In the genomic region with DNA sequence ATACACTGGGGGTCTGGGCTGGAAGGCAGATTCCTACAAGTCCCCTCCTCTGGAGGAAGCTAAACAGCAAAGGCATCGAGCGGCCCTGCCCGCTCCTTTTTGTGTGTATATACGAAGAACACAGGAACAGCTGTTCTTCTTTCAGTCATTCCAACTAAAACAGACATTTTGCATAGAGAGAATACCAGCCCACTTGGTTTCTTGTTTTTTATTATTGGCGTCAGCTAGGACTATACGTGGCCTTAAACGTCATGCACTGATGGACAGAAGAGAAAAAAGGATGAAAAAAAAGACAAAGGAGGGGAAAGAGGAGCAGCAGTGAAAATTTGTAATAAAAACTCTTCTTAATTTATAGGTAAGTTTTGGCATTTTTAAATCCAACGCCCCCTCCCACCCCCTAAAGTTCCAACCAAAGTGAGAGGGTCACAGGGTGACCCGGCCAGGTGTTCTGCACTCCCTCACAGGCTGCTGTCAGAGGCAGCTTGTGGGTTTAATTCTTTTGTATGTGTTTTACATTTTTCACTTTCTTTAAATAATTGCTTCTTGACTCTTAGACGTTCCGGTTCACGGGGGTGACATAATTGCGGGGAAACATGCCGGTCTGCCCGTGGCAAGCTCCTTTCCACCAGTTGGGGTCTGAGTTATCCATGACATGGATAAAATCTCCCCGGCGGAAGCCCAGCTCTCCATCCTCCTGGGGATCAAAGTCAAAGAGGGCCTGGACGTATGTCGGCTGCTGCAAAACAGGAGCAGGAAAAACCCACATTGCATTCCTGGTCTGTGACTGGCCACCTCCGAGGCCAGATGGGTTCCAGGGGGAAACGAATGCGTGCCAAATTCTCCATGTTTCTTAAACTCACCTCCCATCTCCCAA, we compare ENCODE assay signal across 10 cellular contexts. TPM values are rescaled to one million over a fixed set of nuclear protein-coding genes. Genes with fewer than 3 reads are reported as not detected.
DNase-seq lines count a peak whose midpoint lies in the region; ATAC-seq, FAIRE-seq and TF ChIP-seq lines count a peak whose summit lies in the region.
"Had no signal": no experiment of that assay in that cellular context is flagged by ENCODE, and none has a peak within 500 bp of the region (broad histone marks: within the 10 kb centered on the region; RNA-seq: fewer than 3 reads in every experiment).

No MANE protein-coding gene starts in this region.

- H3K4me2 ChIP-seq in GM23338 (no peak overlapping the region), OCI-LY3 (ENCODE audit: low read length) (peak overlapping the region; percentile 46), osteoblast (ENCODE audit: insufficient read depth, low read length) (no peak overlapping the region), H9 (ENCODE audit: insufficient read depth, insufficient read length, low read length) (no peak overlapping the region)

- H3K23me2 ChIP-seq in H9 (ENCODE audit: insufficient read length, low read depth, low read length, poor library complexity, severe bottlenecking): no peaks in the 10 kb centered on the region

- H2BK120ac ChIP-seq in H9 (ENCODE audit: low read depth, low read length, poor library complexity, severe bottlenecking): no peak overlapping the region

- no peaks in the 10 kb centered on the region for H3K27me3 ChIP-seq in GM23338 (ENCODE audit: insufficient read depth)
- no peaks in the 10 kb centered on the region for H3K27me3 ChIP-seq in OCI-LY3 (ENCODE audit: low read depth, low read length)
- H3K27me3 ChIP-seq in osteoblast (ENCODE audit: insufficient read depth, low read length): no peaks in the 10 kb centered on the region
- no peaks in the 10 kb centered on the region; the same call in 1 of the 2 replicates for H3K27me3 ChIP-seq in H9 (ENCODE audit: insufficient read depth, low read length)
- H3K27me3 ChIP-seq in adrenal gland: no peaks in the 10 kb centered on the region

- no peak overlapping the region for H2AK5ac ChIP-seq in H9 (ENCODE audit: insufficient read length, low read length)

- H3K79me1 ChIP-seq in H9 (ENCODE audit: insufficient read depth, low read depth, low read length, poor library complexity, severe bottlenecking): no peaks in the 10 kb centered on the region

- peak; percentile 87 for FAIRE-seq in GM18507 (lab: Jason Lieb, UNC)

- H3K9me3 Mint-ChIP-seq in GM23338 (no peaks in the 10 kb centered on the region), H9 (no peaks in the 10 kb centered on the region)

- H3K36me3 ChIP-seq in GM23338 (ENCODE audit: insufficient read depth) (peaks cover 20% of the 10 kb centered on the region), OCI-LY3 (replicated peaks; ENCODE audit: low read depth, low read length) (peaks cover 50% of the 10 kb centered on the region), osteoblast (ENCODE audit: insufficient read depth, low read length) (peaks cover 47% of the 10 kb centered on the region), adrenal gland (replicated peaks in 1 of 2) (peaks cover 0 to 37% of the 10 kb centered on the region in 2 donors)

- H3K9ac ChIP-seq in OCI-LY3 (ENCODE audit: low read length): peak overlapping the region; percentile 19; the same call in 1 of the 2 replicates
- no peak overlapping the region for H3K9ac ChIP-seq in H9 (ENCODE audit: extremely low read depth, insufficient read length, low read length)

- H3K9me3 ChIP-seq in OCI-LY3 (ENCODE audit: insufficient read depth, low read length): no peaks in the 10 kb centered on the region
- H3K9me3 ChIP-seq in osteoblast (ENCODE audit: low read depth, low read length): no peaks in the 10 kb centered on the region
- H3K9me3 ChIP-seq in H9 (ENCODE audit: control insufficient read depth, low read depth, low read length): no peaks in the 10 kb centered on the region
- no peaks in the 10 kb centered on the region for H3K9me3 ChIP-seq in adrenal gland (replicated peaks in 1 of 3)

- H3K36me3 Mint-ChIP-seq in GM23338 (ENCODE audit: low read depth): peaks cover 38% of the 10 kb centered on the region
- H3K36me3 Mint-ChIP-seq in H9 (ENCODE audit: insufficient read depth in 1 of 3, low read depth in 3 of 3): peaks cover 21 to 49% (median 35%) of the 10 kb centered on the region in 3 experiments; a peak in 6 of 7 replicates

- H3K23ac ChIP-seq in H9 (ENCODE audit: insufficient read length, low read depth, low read length): no peak overlapping the region

- H3K4me1 ChIP-seq in GM23338 (ENCODE audit: insufficient read depth) (peaks cover 17% of the 10 kb centered on the region), OCI-LY3 (ENCODE audit: low read length) (peaks cover 56% of the 10 kb centered on the region), osteoblast (ENCODE audit: insufficient read depth, low read length) (peaks cover 9% of the 10 kb centered on the region), H9 (ENCODE audit: insufficient read depth, low read length) (no peaks in the 10 kb centered on the region), adrenal gland (replicated peaks in 1 of 2) (peaks cover 4 to 12% of the 10 kb centered on the region in 2 donors)

- H3T11ph ChIP-seq in H9 (ENCODE audit: low read length): no peak overlapping the region

- no peak overlapping the region for H4K8ac ChIP-seq in H9 (replicated peaks; ENCODE audit: insufficient read length, low read depth, low read length)

- no peak overlapping the region for H3K14ac ChIP-seq in H9 (ENCODE audit: insufficient read depth, low read length)

- TF ChIP-seq CTCF in GM23338 (conservative IDR thresholded peaks at IDR 0.05; ENCODE audit: low read depth in 2 of 2) (no peak), OCI-LY3 (IDR thresholded peaks at IDR 0.05; ENCODE audit: low read depth, low read length) (no peak), osteoblast (IDR thresholded peaks at IDR 0.05; ENCODE audit: extremely low read depth, low read depth, low read length) (no peak), H9 (conservative IDR thresholded peaks at IDR 0.05) (no peak), adrenal gland (IDR thresholded peaks at IDR 0.05) (no peak)

- H4K5ac ChIP-seq in H9 (ENCODE audit: insufficient read length, low read depth, low read length): no peak overlapping the region

- intact Hi-C loops in adrenal gland (cut with DNase I): loop anchor here (5.0 to 10.0 kb wide), 2 partner anchors 92 to 195 kb away; partner anchors contain the start of genes CASKIN2 (in 1 of the 2) and TSEN54 (in 1 of the 2)

- H3K4me1 Mint-ChIP-seq in GM23338 (peaks cover 13% of the 10 kb centered on the region), H9 (peaks cover 12 to 16% of the 10 kb centered on the region in 2 experiments)

- H3K4me3 ChIP-seq in GM23338 (no peak overlapping the region), OCI-LY3 (ENCODE audit: low read length) (peak overlapping the region; percentile 18), osteoblast (ENCODE audit: insufficient read depth, low read length) (no peak overlapping the region), adrenal gland (no peak overlapping the region)

- peaks cover 15% of the 10 kb centered on the region; the same call in 1 of the 2 replicates for H3F3A ChIP-seq in GM23338 (replicated peaks; ENCODE audit: low read depth)

- no peak overlapping the region for H3K18ac ChIP-seq in H9 (ENCODE audit: insufficient read length, low read depth, low read length)

- H3K4ac ChIP-seq in H9 (ENCODE audit: low read depth, low read length): no peak overlapping the region

- H3K9me2 ChIP-seq in GM23338 (ENCODE audit: insufficient read depth): no peaks in the 10 kb centered on the region

- no peak overlapping the region for H4K91ac ChIP-seq in H9 (ENCODE audit: insufficient read length, low read depth, low read length)

- POLR2A ChIA-PET in HEK293T (lab: Yijun Ruan, JAX): interaction anchor here (1.3 kb wide), 1 partner anchor 73 kb away, joined by 4 read pairs; no protein-coding TSS in a partner anchor

- no peak for DNase-seq in GM18507 (ENCODE audit: extremely low spot score, insufficient read length, low read depth)
- DNase-seq in GM23338 (ENCODE audit: low spot score): no peak
- DNase-seq in osteoblast (ENCODE audit: insufficient read length, low spot score, missing footprints): peak; percentile 75
- no peak for DNase-seq in H9
- no peak for DNase-seq in HEK293T (ENCODE audit: extremely low spot score)
- DNase-seq in activated CD4-positive, alpha-beta T cell treated with anti-CD3 and anti-CD28 coated beads, Interleukin-2, amount 50 U/mL, for 48 hours: no peak
- DNase-seq in adrenal gland: no peak
- DNase-seq: NCI-H146, T-helper 9 cell had no signal

- no peak overlapping the region for H2BK5ac ChIP-seq in H9 (ENCODE audit: insufficient read length, low read length)

- H2AFZ ChIP-seq in GM23338 (no peak overlapping the region), OCI-LY3 (ENCODE audit: low read depth, low read length) (no peak overlapping the region), osteoblast (ENCODE audit: low read length) (no peak overlapping the region), H9 (ENCODE audit: low read length) (no peak overlapping the region)

- H4K20me1 ChIP-seq in GM23338 (replicated peaks; ENCODE audit: insufficient read depth) (peaks cover 3% of the 10 kb centered on the region; the same call in 1 of the 2 replicates), OCI-LY3 (ENCODE audit: insufficient read depth, low read length) (0 out of 2 replicates have a peak, but pooled peaks cover 2% of the 10 kb centered on the region), osteoblast (ENCODE audit: insufficient read depth, low read length) (peaks cover 7% of the 10 kb centered on the region), H9 (ENCODE audit: control insufficient read depth, insufficient read depth, insufficient read length) (no peaks in the 10 kb centered on the region)

- no peak overlapping the region for H2BK12ac ChIP-seq in H9 (ENCODE audit: insufficient read length, low read depth, low read length)

- no CpG with 5 or more reads among the region's 22 CpGs for WGBS in H9 (ENCODE audit: extremely low coverage, insufficient read length, low lambda C conversion rate)
- WGBS in adrenal gland, 4 donors: 89 to 93% (median 92%) methylated on average over 22 of the region's 22 CpGs

- no peak overlapping the region for H2BK15ac ChIP-seq in H9 (ENCODE audit: low read depth, low read length)

- H3K56ac ChIP-seq in H9 (ENCODE audit: insufficient read length, low read depth, low read length): no peak overlapping the region

- TF ChIP-seq POLR2A in adrenal gland (IDR thresholded peaks at IDR 0.05): no peak

- H2BK20ac ChIP-seq in H9 (ENCODE audit: low read depth, low read length, poor library complexity, severe bottlenecking): no peak overlapping the region

- ATAC-seq in GM23338: no peak

- H3K27ac ChIP-seq in GM23338 (ENCODE audit: low read depth) (peak overlapping the region; percentile 59), OCI-LY3 (ENCODE audit: low read length) (peak overlapping the region; percentile 43), osteoblast (ENCODE audit: low read depth, low read length) (peak overlapping the region; percentile 35), H9 (ENCODE audit: insufficient read length, low read depth, low read length) (no peak overlapping the region), adrenal gland (no peak overlapping the region)

- H3K4me3 Mint-ChIP-seq in GM23338 (no peak overlapping the region), H9 (no peak overlapping the region)

- H3K27ac Mint-ChIP-seq in GM23338 (no peak overlapping the region; the same call in 1 of the 2 replicates), H9 (no peak overlapping the region)

- H3K79me2 ChIP-seq in GM23338 (replicated peaks; ENCODE audit: insufficient read depth): peaks cover 12% of the 10 kb centered on the region; the same call in 1 of the 2 replicates
- H3K79me2 ChIP-seq in OCI-LY3 (ENCODE audit: low read length): peaks cover 41% of the 10 kb centered on the region
- H3K79me2 ChIP-seq in osteoblast (ENCODE audit: insufficient read depth, low read length): peaks cover 4% of the 10 kb centered on the region
- no peaks in the 10 kb centered on the region for H3K79me2 ChIP-seq in H9 (ENCODE audit: insufficient read depth, low read length)

- CTCF ChIA-PET in HEK293T (lab: Yijun Ruan, JAX): interaction anchor here (0.5 to 1.6 kb wide), 2 partner anchors 17 to 92 kb away, joined by 3 to 5 read pairs; no protein-coding TSS in a partner anchor

- H3K27me3 Mint-ChIP-seq in GM23338 (ENCODE audit: insufficient read depth, low read depth, poor library complexity) (peaks cover 9% of the 10 kb centered on the region), H9 (ENCODE audit: low read depth) (no peaks in the 10 kb centered on the region)

RNA-seq across cellular contexts. Expression of gene SLC25A19, which starts 30.8 kb away (rescaled TPM):
- total RNA-seq in GM23338 (2014; rRNA removed; shearing (Covaris generic)): 16.3 and 22.4 TPM in 2 replicates
- polyA plus RNA-seq in GM23338 (2016; fragmentation: Nextera tagmentation; extraction: Ambion mirVana) (17.9 and 19.4 TPM in 2 replicates), adrenal gland (10 to 100 TPM; 23.6 to 38.4 (median 32.7) TPM)
- total RNA-seq in osteoblast (4.7 and 7.1 TPM in 2 replicates), H9 (2021) (24.2 and 27.2 TPM in 2 replicates), adrenal gland (10 to 100 TPM; 15.8 to 63.9 (median 25.3) TPM)

RNA-seq across cellular contexts. Expression of gene MIF4GD, which starts 49.0 kb away (rescaled TPM):
- 15.5 and 15.9 TPM in 2 replicates for total RNA-seq in GM23338 (2014; rRNA removed; shearing (Covaris generic))
- polyA plus RNA-seq in GM23338 (2016; fragmentation: Nextera tagmentation; extraction: Ambion mirVana) (9.4 and 11.3 TPM in 2 replicates), adrenal gland (10 to 100 TPM; 10.7 to 15.1 (median 14.8) TPM)
- total RNA-seq in osteoblast (8.7 and 9.4 TPM in 2 replicates), H9 (2021) (24.0 and 26.1 TPM in 2 replicates), adrenal gland (10 to 100 TPM; 18.1 to 53.0 (median 29.4) TPM)

RNA-seq across cellular contexts. Expression of gene MRPS7, which starts 58.4 kb away (rescaled TPM):
- total RNA-seq in GM23338 (2014; rRNA removed; shearing (Covaris generic)): 60.6 and 72.8 TPM in 2 replicates
- polyA plus RNA-seq in GM23338 (2016; fragmentation: Nextera tagmentation; extraction: Ambion mirVana) (104 and 114 TPM in 2 replicates), adrenal gland (100 to 1,000 TPM in 1 of 3 donors, 10 to 100 TPM in 2; 52.5 to 112 (median 87.7) TPM)
- total RNA-seq in osteoblast (43.6 and 45.6 TPM in 2 replicates), H9 (2021) (93.7 and 97.4 TPM in 2 replicates), adrenal gland (10 to 100 TPM; 47.7 to 91.4 (median 69.6) TPM)

RNA-seq across cellular contexts. Expression of gene GGA3, which starts 58.6 kb away (rescaled TPM):
- 29.4 and 54.3 TPM in 2 replicates for total RNA-seq in GM23338 (2014; rRNA removed; shearing (Covaris generic))
- polyA plus RNA-seq in GM23338 (2016; fragmentation: Nextera tagmentation; extraction: Ambion mirVana) (20.8 and 22.5 TPM in 2 replicates), adrenal gland (10 to 100 TPM; 23.2 to 51.5 (median 24.1) TPM)
- total RNA-seq in osteoblast (9.0 and 12.1 TPM in 2 replicates), H9 (2021) (50.3 and 58.2 TPM in 2 replicates), adrenal gland (10 to 100 TPM in 7 of 8 donors, 1 to 10 TPM in 1; 8.0 to 36.9 (median 24.6) TPM)

Comparison
In these comparisons a context has a peak if more than half of its experiments do, and no peak if none do; other contexts are left out.
1. H3K27ac ChIP-seq: peak in GM23338 (single experiment), OCI-LY3 (single experiment) and osteoblast (single experiment); none in H9 (single experiment) and adrenal gland (0 of 5).